ENCODE assay signal across 1 cellular context in the genomic region with DNA sequence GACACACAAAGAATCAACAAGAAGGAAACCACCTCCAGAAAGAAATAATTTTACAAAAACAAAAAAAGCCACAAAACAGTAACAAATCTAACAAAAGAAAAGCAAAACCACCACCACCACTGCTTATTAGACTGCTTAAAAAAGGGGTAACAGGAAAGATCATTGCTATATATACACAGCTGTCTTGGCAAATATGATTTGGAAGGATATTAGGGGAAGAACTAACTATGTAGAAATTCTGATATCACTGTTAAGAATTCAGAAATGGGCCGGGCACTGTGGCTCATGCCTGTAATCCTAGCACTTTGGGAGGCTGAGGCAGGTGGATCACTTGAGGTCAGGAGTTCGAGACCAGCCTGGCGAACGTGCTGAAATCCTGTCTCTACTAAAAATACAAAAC.
TF ChIP-seq lines count a peak whose summit lies in the region.

No MANE protein-coding gene starts in this region.

TF ChIP-seq in WTC11, 78 proteins besides CTCF, POLR2A, EP300 and RAD21 (continued from another document):
- TF ChIP-seq, protein P1, sequence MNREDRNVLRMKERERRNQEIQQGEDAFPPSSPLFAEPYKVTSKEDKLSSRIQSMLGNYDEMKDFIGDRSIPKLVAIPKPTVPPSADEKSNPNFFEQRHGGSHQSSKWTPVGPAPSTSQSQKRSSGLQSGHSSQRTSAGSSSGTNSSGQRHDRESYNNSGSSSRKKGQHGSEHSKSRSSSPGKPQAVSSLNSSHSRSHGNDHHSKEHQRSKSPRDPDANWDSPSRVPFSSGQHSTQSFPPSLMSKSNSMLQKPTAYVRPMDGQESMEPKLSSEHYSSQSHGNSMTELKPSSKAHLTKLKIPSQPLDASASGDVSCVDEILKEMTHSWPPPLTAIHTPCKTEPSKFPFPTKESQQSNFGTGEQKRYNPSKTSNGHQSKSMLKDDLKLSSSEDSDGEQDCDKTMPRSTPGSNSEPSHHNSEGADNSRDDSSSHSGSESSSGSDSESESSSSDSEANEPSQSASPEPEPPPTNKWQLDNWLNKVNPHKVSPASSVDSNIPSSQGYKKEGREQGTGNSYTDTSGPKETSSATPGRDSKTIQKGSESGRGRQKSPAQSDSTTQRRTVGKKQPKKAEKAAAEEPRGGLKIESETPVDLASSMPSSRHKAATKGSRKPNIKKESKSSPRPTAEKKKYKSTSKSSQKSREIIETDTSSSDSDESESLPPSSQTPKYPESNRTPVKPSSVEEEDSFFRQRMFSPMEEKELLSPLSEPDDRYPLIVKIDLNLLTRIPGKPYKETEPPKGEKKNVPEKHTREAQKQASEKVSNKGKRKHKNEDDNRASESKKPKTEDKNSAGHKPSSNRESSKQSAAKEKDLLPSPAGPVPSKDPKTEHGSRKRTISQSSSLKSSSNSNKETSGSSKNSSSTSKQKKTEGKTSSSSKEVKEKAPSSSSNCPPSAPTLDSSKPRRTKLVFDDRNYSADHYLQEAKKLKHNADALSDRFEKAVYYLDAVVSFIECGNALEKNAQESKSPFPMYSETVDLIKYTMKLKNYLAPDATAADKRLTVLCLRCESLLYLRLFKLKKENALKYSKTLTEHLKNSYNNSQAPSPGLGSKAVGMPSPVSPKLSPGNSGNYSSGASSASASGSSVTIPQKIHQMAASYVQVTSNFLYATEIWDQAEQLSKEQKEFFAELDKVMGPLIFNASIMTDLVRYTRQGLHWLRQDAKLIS (CRISPR knock-in tag; IDR thresholded peaks at IDR 0.05; ENCODE audit: borderline replicate concordance): no peak
- TF ChIP-seq ZNF121 (CRISPR knock-in tag; IDR thresholded peaks at IDR 0.05): no peak
- TF ChIP-seq, protein P2, sequence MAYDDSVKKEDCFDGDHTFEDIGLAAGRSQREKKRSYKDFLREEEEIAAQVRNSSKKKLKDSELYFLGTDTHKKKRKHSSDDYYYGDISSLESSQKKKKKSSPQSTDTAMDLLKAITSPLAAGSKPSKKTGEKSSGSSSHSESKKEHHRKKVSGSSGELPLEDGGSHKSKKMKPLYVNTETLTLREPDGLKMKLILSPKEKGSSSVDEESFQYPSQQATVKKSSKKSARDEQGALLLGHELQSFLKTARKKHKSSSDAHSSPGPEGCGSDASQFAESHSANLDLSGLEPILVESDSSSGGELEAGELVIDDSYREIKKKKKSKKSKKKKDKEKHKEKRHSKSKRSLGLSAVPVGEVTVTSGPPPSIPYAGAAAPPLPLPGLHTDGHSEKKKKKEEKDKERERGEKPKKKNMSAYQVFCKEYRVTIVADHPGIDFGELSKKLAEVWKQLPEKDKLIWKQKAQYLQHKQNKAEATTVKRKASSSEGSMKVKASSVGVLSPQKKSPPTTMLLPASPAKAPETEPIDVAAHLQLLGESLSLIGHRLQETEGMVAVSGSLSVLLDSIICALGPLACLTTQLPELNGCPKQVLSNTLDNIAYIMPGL (CRISPR knock-in tag; IDR thresholded peaks at IDR 0.05): no peak
- TF ChIP-seq ZNF232 (CRISPR knock-in tag; IDR thresholded peaks at IDR 0.05): no peak
TF ChIP-seq in WTC11: peak in this region for 0.
